ENCODE assay signal across 1 cellular context in the genomic region with DNA sequence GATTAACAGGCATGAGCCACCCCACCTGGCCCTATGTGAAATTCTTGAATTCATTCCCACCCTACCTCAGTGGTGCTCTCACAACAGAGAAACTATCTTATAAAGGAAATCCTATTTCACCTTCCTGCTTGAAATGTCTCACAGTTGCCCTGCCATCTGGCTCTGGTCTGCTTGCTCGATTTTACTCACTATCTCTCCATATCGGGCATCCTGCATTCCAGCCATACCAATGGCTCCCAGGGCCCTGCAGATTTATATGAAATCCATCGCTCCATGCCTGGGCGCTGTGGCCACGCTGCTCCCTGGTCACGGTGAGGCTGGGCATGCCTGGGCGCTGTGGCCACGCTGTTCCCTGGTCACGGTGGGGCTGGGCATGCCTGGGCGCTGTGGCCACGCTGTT.
A peak's percentile ranks its signal among the peaks of the same experiment; 100 is the strongest.
TF ChIP-seq lines count a peak whose summit lies in the region.

No MANE protein-coding gene starts in this region.

TF ChIP-seq in H1, 55 proteins besides CTCF, POLR2A, EP300 and RAD21:
- TF ChIP-seq, protein P1, sequence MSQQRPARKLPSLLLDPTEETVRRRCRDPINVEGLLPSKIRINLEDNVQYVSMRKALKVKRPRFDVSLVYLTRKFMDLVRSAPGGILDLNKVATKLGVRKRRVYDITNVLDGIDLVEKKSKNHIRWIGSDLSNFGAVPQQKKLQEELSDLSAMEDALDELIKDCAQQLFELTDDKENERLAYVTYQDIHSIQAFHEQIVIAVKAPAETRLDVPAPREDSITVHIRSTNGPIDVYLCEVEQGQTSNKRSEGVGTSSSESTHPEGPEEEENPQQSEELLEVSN (IDR thresholded peaks at IDR 0.05), result no peak
- TF ChIP-seq TEAD4 (IDR thresholded peaks at IDR 0.05; ENCODE audit: low read depth, low read length), result 0 out of 2 replicates have a peak, but pooled peaks have one; percentile 30
- no peak for TF ChIP-seq RBBP5 (IDR thresholded peaks at IDR 0.05; ENCODE audit: borderline replicate concordance, low read depth, low read length)
- no peak for TF ChIP-seq CEBPB (IDR thresholded peaks at IDR 0.05; ENCODE audit: low read depth, low read length)
